In genomic region chr17:29390856-29391631, GRCh38 we compare ENCODE assay signal across 8 cellular contexts. TPM values are rescaled to one million over a fixed set of nuclear protein-coding genes. Genes with fewer than 3 reads are reported as not detected.
DNase-seq lines count a peak whose midpoint lies in the region; ATAC-seq, FAIRE-seq and TF ChIP-seq lines count a peak whose summit lies in the region.

No MANE protein-coding gene starts in this region.

- H3K36me3 ChIP-seq in DND-41 (ENCODE audit: insufficient read depth, low read length) (no peaks in the 10 kb centered on the region; the same call in 1 of the 2 replicates), cardiac muscle cell (no peaks in the 10 kb centered on the region), ovary (no peaks in the 10 kb centered on the region)

- TF ChIP-seq POLR2A in H54 (IDR thresholded peaks at IDR 0.05; ENCODE audit: low read depth, low read length) (no peak), ovary (IDR thresholded peaks at IDR 0.05) (no peak)

- H3K9ac ChIP-seq in DND-41 (ENCODE audit: low read depth, low read length), result peak overlapping the region; percentile 82

- H4K20me1 ChIP-seq in DND-41 (ENCODE audit: insufficient read depth, low read length), result peaks cover 20% of the 10 kb centered on the region; the same call in 1 of the 2 replicates

- H3K27me3 ChIP-seq in DND-41 (ENCODE audit: insufficient read depth, low read length, poor library complexity) (no peaks in the 10 kb centered on the region), cardiac muscle cell (no peaks in the 10 kb centered on the region), ovary (no peaks in the 10 kb centered on the region)

- H3K4me1 ChIP-seq in DND-41 (ENCODE audit: insufficient read depth, low read length) (peaks cover 38% of the 10 kb centered on the region), cardiac muscle cell (ENCODE audit: low read depth) (peaks cover 24% of the 10 kb centered on the region), ovary (ENCODE audit: insufficient read depth) (no peaks in the 10 kb centered on the region)

- H3K9me3 ChIP-seq in DND-41 (ENCODE audit: insufficient read depth, low read length, severe bottlenecking) (no peaks in the 10 kb centered on the region), cardiac muscle cell (ENCODE audit: low read depth) (no peaks in the 10 kb centered on the region), ovary (no peaks in the 10 kb centered on the region)

- FAIRE-seq in H54 (lab: Jason Lieb, UNC), result no peak

- H3K4me2 ChIP-seq in DND-41 (ENCODE audit: insufficient read depth, low read length), result peak overlapping the region; percentile 83

- DNase-seq in DND-41 (peak; percentile 31), H54 (ENCODE audit: insufficient read length, low spot score) (peak; percentile 23), NCI-H69 (lab: John Stamatoyannopoulos, UW) (peak; percentile 75), cardiac muscle cell (ENCODE audit: low read depth in 1 of 2, low spot score in 1 of 2) (peak; percentile 47 to 57), ovary (peak in 1 of 5 donors; percentile 40), GM20000 (ENCODE audit: low spot score) (no peak)
- peak; percentile 1 for DNase-seq in activated effector memory CD4-positive, alpha-beta T cell treated with Interleukin-2 at 50 U/mL for 16 hours

- peak overlapping the region; percentile 71 for H3K27ac ChIP-seq in DND-41 (ENCODE audit: low read length)
- H3K27ac ChIP-seq in cardiac muscle cell, result peak overlapping the region; percentile 96
- peak overlapping the region; percentile 96 to 97 for H3K27ac ChIP-seq in ovary

- H2AFZ ChIP-seq in DND-41 (ENCODE audit: low read depth, low read length), result peak overlapping the region; percentile 71

- intact Hi-C loops in ovary (cut with DNase I), result no loop called here

- WGBS in ovary, 3 donors, result 1% methylated on average over 19 to 28 of the region's 28 CpGs

- peaks cover 64% of the 10 kb centered on the region for H3K79me2 ChIP-seq in DND-41 (ENCODE audit: insufficient read depth, low read length)

- no peak for TF ChIP-seq CTCF in DND-41 (IDR thresholded peaks at IDR 0.05; ENCODE audit: borderline replicate concordance, extremely low read depth, low read length, poor library complexity, severe bottlenecking)
- no peak for TF ChIP-seq CTCF in cardiac muscle cell (IDR thresholded peaks at IDR 0.05; ENCODE audit: low read depth, low read length)
- no peak for TF ChIP-seq CTCF in ovary (IDR thresholded peaks at IDR 0.05)
- no peak for TF ChIP-seq CTCF in GM20000 (IDR thresholded peaks at IDR 0.05; ENCODE audit: extremely low read depth, missing control alignments)

- ATAC-seq in DND-41 (ENCODE audit: insufficient read depth, low read depth) (peak; percentile 50), GM18498 (IDR thresholded peaks at IDR 0.05; ENCODE audit: unreplicated experiment) (no peak)

- no peak for TF ChIP-seq EP300 in ovary (IDR thresholded peaks at IDR 0.05)

- peak overlapping the region; percentile 88 to 92 for H3K4me3 ChIP-seq in DND-41 (ENCODE audit: low read depth in 1 of 2, low read length in 2 of 2)
- H3K4me3 ChIP-seq in cardiac muscle cell, result peak overlapping the region; percentile 85
- H3K4me3 ChIP-seq in ovary, result peak overlapping the region; percentile 85

RNA-seq across cellular contexts. Expression of gene TAOK1, which starts 0.9 kb away (rescaled TPM):
- 35.0 and 43.1 TPM in 2 replicates for total RNA-seq in cardiac muscle cell
- 5.8 and 8.0 TPM in 2 replicates for polyA plus RNA-seq in cardiac muscle cell
- 10 to 100 TPM; 38.4 to 66.5 (median 56.7) TPM for total RNA-seq in ovary
- 10 to 100 TPM in 1 of 2 donors, 1 to 10 TPM in 1; 8.7 to 19.4 TPM for polyA plus RNA-seq in ovary
